Comparison of ENCODE assay signal across 10 cellular contexts in the genomic region with DNA sequence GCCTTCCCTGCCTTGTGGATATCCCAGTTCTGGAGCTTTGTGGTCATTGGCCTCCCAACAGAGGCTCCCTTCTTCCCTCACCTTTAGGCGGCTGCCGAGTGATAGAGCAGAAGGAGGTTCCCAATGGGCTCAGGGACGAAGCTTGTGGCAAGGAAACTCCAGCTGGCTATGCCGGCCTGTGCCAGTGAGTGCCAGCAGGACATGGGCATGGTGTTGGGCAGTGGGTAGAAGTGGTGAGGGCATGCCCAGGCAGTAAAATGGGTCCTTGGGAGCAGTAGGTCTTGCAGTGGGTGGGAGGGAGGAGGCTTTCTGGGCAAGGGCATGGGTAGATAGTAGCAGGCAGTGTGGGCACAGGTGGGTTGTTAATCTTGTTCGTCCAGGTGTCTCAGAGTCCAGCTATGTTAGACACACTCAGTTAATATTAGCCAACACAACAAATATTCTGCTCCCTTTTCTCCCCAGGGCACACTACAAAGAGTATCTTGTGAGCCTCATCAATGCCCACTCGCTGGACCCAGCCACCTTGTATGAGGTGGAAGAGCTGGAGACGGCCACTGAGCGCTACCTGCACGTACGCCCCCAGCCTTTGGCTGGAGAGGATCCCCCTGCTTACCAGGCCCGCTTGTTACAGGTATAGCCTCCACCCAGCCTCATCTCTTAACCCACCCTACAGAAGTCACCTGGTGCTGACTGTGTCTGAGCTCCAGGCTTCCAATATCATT. TPM values are rescaled to one million over a fixed set of nuclear protein-coding genes. Genes with fewer than 3 reads are reported as not detected.
A peak's percentile ranks its signal among the peaks of the same experiment; 100 is the strongest.
DNase-seq lines count a peak whose midpoint lies in the region; ATAC-seq and TF ChIP-seq lines count a peak whose summit lies in the region.
"Had no signal": no experiment of that assay in that cellular context is flagged by ENCODE, and none has a peak within 500 bp of the region (broad histone marks: within the 10 kb centered on the region; RNA-seq: fewer than 3 reads in every experiment).

No MANE protein-coding gene starts in this region.

- no peaks in the 10 kb centered on the region for H3K27me3 ChIP-seq in CD4-positive, alpha-beta T cell (ENCODE audit: control insufficient read depth, insufficient read depth, low read length)
- H3K27me3 ChIP-seq in Peyer's patch, result no peaks in the 10 kb centered on the region
- no peaks in the 10 kb centered on the region for H3K27me3 ChIP-seq in gastrocnemius medialis

- no peak for TF ChIP-seq POLR2A in Peyer's patch (IDR thresholded peaks at IDR 0.05)
- no peak for TF ChIP-seq POLR2A in gastrocnemius medialis (IDR thresholded peaks at IDR 0.05)

- H3K9me3 ChIP-seq in CD4-positive, alpha-beta T cell (ENCODE audit: control insufficient read depth, low read length), result no peaks in the 10 kb centered on the region
- no peaks in the 10 kb centered on the region for H3K9me3 ChIP-seq in Peyer's patch
- no peaks in the 10 kb centered on the region for H3K9me3 ChIP-seq in gastrocnemius medialis

- H3K9me3 Mint-ChIP-seq in CD4-positive, alpha-beta T cell, result no peaks in the 10 kb centered on the region

- CTCF ChIA-PET in CD4-positive, alpha-beta T cell (lab: Charles Lee), result interaction anchor here (0.7 to 3.1 kb wide), 12 partner anchors 10 to 277 kb away, joined by 3 to 32 read pairs (median 10); a partner anchor contains a TSS

- no peak for ATAC-seq in CD4-positive, alpha-beta T cell (ENCODE audit: poor library complexity)
- ATAC-seq in gastrocnemius medialis, result no peak
- ATAC-seq in GM19035 (IDR thresholded peaks at IDR 0.05; ENCODE audit: unreplicated experiment), result no peak
- no peak for ATAC-seq in GM21723 (IDR thresholded peaks at IDR 0.05; ENCODE audit: unreplicated experiment)

- in situ Hi-C loops in gastrocnemius medialis (cut with MboI; ENCODE audit: low sequenced_read_pairs in 4 of 4), result loop anchor here in 1 of 4 donors (5.0 kb wide), 1 partner anchor 103 kb away; no protein-coding TSS in a partner anchor

- POLR2A ChIA-PET in CD4-positive, alpha-beta T cell (lab: Charles Lee), result interaction anchor here (0.6 to 5.0 kb wide), 14 partner anchors 11 to 271 kb away, joined by 3 to 154 read pairs (median 44); a partner anchor contains a TSS

- no peak for TF ChIP-seq CTCF in CD4-positive, alpha-beta T cell (IDR thresholded peaks at IDR 0.05)
- no peak for TF ChIP-seq CTCF in Peyer's patch (IDR thresholded peaks at IDR 0.05)
- no peak for TF ChIP-seq CTCF in gastrocnemius medialis (IDR thresholded peaks at IDR 0.05 in 4 of 5, conservative IDR thresholded peaks at IDR 0.05 in 1 of 5)

- peak overlapping the region; percentile 98 for H3K27ac Mint-ChIP-seq in CD4-positive, alpha-beta T cell

- peaks cover 50% of the 10 kb centered on the region for H3K4me1 Mint-ChIP-seq in CD4-positive, alpha-beta T cell (ENCODE audit: low read depth)

- intact Hi-C loops in CD4-positive, alpha-beta T cell (cut with DNase I, micrococcal nuclease), result loop anchor here (1.0 to 5.0 kb wide), 5 partner anchors 12 to 148 kb away; a partner anchor contains a TSS
- intact Hi-C loops in gastrocnemius medialis (cut with DNase I; ENCODE audit: low total_unique reads), result loop anchor here (2.0 to 10.0 kb wide), 4 partner anchors 45 to 135 kb away; a partner anchor contains a TSS

- no peak overlapping the region for H3K4me3 ChIP-seq in Peyer's patch
- H3K4me3 ChIP-seq in gastrocnemius medialis, result no peak overlapping the region

- peaks cover 87% of the 10 kb centered on the region for H3K36me3 Mint-ChIP-seq in CD4-positive, alpha-beta T cell (ENCODE audit: low read depth)

- H3K27ac ChIP-seq in CD4-positive, alpha-beta T cell (ENCODE audit: low read depth, low read length), result peak overlapping the region; percentile 97
- H3K27ac ChIP-seq in Peyer's patch (peak overlapping the region; percentile 91 to 96 (median 95)), epithelial cell of prostate (peak overlapping the region; percentile 50), gastrocnemius medialis (peak overlapping the region; percentile 85 to 90 (median 89))

- no peak for DNase-seq in CD4-positive, alpha-beta T cell
- DNase-seq in Peyer's patch, result peak in 1 of 3 donors; percentile 50
- no peak for DNase-seq in epithelial cell of prostate (ENCODE audit: low read depth, low spot score)
- DNase-seq in gastrocnemius medialis, result no peak
- DNase-seq in NCI-H146 (lab: John Stamatoyannopoulos, UW), result no peak
- no peak for DNase-seq in NCI-H82 treated with DMSO at 0.1 percent for 48 hours (lab: John Stamatoyannopoulos, UW; ENCODE audit: unreplicated experiment)
- DNase-seq: mesendoderm, NCI-H510A had no signal

- H3K27me3 Mint-ChIP-seq in CD4-positive, alpha-beta T cell, result no peaks in the 10 kb centered on the region

- H3K4me1 ChIP-seq in Peyer's patch (peaks cover 5 to 31% (median 15%) of the 10 kb centered on the region in 4 donors), gastrocnemius medialis (peaks cover 23 to 30% of the 10 kb centered on the region in 2 donors)

- H3K4me3 Mint-ChIP-seq in CD4-positive, alpha-beta T cell, result peak overlapping the region; percentile 37

- peaks cover 0 to 69% (median 7%) of the 10 kb centered on the region in 3 donors for H3K36me3 ChIP-seq in Peyer's patch
- peaks cover 0 to 74% of the 10 kb centered on the region in 2 donors for H3K36me3 ChIP-seq in gastrocnemius medialis

RNA-seq across cellular contexts. Expression of a gene that starts 1.1 kb away (rescaled TPM):
- 100 to 1,000 TPM; 248 to 262 TPM for total RNA-seq in CD4-positive, alpha-beta T cell
- 100 to 1,000 TPM in 1 of 4 donors, 10 to 100 TPM in 3; 64.1 to 219 (median 80.8) TPM for total RNA-seq in Peyer's patch
- 10 to 100 TPM in 3 of 4 donors, 1 to 10 TPM in 1; 6.5 to 36.7 (median 11.9) TPM for total RNA-seq in gastrocnemius medialis

RNA-seq across cellular contexts. Expression of a gene that starts 11.9 kb away (rescaled TPM):
- 100 to 1,000 TPM; 105 to 107 TPM for total RNA-seq in CD4-positive, alpha-beta T cell
- 10 to 100 TPM; 18.6 to 74.3 (median 37.8) TPM for total RNA-seq in Peyer's patch
- 1 to 10 TPM in 1 of 4 donors, under 1 TPM in 2, not detected in 1; 0.27 to 3.1 (median 0.82) TPM for total RNA-seq in gastrocnemius medialis

RNA-seq across cellular contexts. Expression of a gene that starts 12.6 kb away (rescaled TPM):
- 10 to 100 TPM; 46.0 to 57.8 TPM for total RNA-seq in CD4-positive, alpha-beta T cell
- 10 to 100 TPM; 46.4 to 90.8 (median 71.1) TPM for total RNA-seq in Peyer's patch
- 100 to 1,000 TPM in 1 of 4 donors, 10 to 100 TPM in 3; 63.3 to 140 (median 82.4) TPM for total RNA-seq in gastrocnemius medialis

RNA-seq across cellular contexts. Expression of a gene that starts 13.5 kb away (rescaled TPM):
- 10 to 100 TPM; 81.7 to 83.2 TPM for total RNA-seq in CD4-positive, alpha-beta T cell
- 100 to 1,000 TPM; 119 to 258 (median 162) TPM for total RNA-seq in Peyer's patch
- 10 to 100 TPM; 13.7 to 53.2 (median 21.5) TPM for total RNA-seq in gastrocnemius medialis

RNA-seq across cellular contexts. Expression of a gene that starts 18.5 kb away (rescaled TPM):
- 10 to 100 TPM; 11.8 to 13.1 TPM for total RNA-seq in CD4-positive, alpha-beta T cell
- total RNA-seq in Peyer's patch (10 to 100 TPM in 3 of 4 donors, 1 to 10 TPM in 1; 7.4 to 38.7 (median 34.0) TPM), gastrocnemius medialis (10 to 100 TPM; 13.6 to 18.8 (median 16.3) TPM)

Comparison
In these comparisons a context has a peak if more than half of its experiments do, and no peak if none do; other contexts are left out.
1. RNA of a gene that starts 11.9 kb away (total RNA-seq): 105 to 107 TPM in CD4-positive, alpha-beta T cell and 18.6 to 74.3 TPM in Peyer's patch; 0.27 to 3.1 TPM in gastrocnemius medialis; every median in the first group is over 4 times any median in the second.
2. Peak in every context shown above with its lines, with median percentiles within 50 percentile points of each other: H3K27ac ChIP-seq.